1 cellular context compared by ENCODE assay signal in genomic region chr16:4702466-4702808, GRCh38.
TF ChIP-seq lines count a peak whose summit lies in the region.

No MANE protein-coding gene starts in this region.

TF ChIP-seq in K562, 482 proteins besides CTCF, POLR2A, EP300 and RAD21:
- TF ChIP-seq SNAPC5 (CRISPR knock-in tag; IDR thresholded peaks at IDR 0.05) (no peak), ATF6 (CRISPR knock-in tag; IDR thresholded peaks at IDR 0.05) (no peak), ZNF717 (CRISPR knock-in tag; IDR thresholded peaks at IDR 0.05) (no peak), GTF3C2 (IDR thresholded peaks at IDR 0.05; ENCODE audit: borderline replicate concordance, extremely low read depth, insufficient read length) (no peak), ILF3 (IDR thresholded peaks at IDR 0.05; ENCODE audit: borderline replicate concordance) (no peak), HDAC2 (IDR thresholded peaks at IDR 0.05) (no peak), NR2C1 (IDR thresholded peaks at IDR 0.05) (no peak), NR2C1 (tag; IDR thresholded peaks at IDR 0.05) (peak; percentile 47), LEF1 (IDR thresholded peaks at IDR 0.05) (no peak), NR2C2 (CRISPR knock-in tag; IDR thresholded peaks at IDR 0.05) (no peak), NR2C2 (tag; IDR thresholded peaks at IDR 0.05) (peak; percentile 56), ZFP1 (CRISPR knock-in tag; IDR thresholded peaks at IDR 0.05) (no peak), MAX (CRISPR knock-in tag; IDR thresholded peaks at IDR 0.05) (0 out of 2 replicates have a peak, but pooled peaks have one; percentile 31)
